In genomic region chr12:131223791-131224567, GRCh38 we compare ENCODE assay signal across 18 cellular contexts.
DNase-seq lines count a peak whose midpoint lies in the region; ATAC-seq, FAIRE-seq and TF ChIP-seq lines count a peak whose summit lies in the region.
"Had no signal": no experiment of that assay in that cellular context is flagged by ENCODE, and none has a peak within 500 bp of the region (broad histone marks: within the 10 kb centered on the region; RNA-seq: fewer than 3 reads in every experiment).

No MANE protein-coding gene starts in this region.

- H3K79me2 ChIP-seq in Loucy (ENCODE audit: insufficient read depth, low read length) = peaks cover 45% of the 10 kb centered on the region; the same call in 1 of the 2 replicates
- H3K79me2 ChIP-seq in H1 (ENCODE audit: control insufficient read depth in 1 of 2, insufficient read depth in 2 of 2, low read length in 2 of 2) = no peaks in the 10 kb centered on the region

- no peak overlapping the region for H2BK12ac ChIP-seq in H1 (ENCODE audit: low read depth, low read length)
- H2BK12ac ChIP-seq in neuronal stem cell (ENCODE audit: low read length) = no peak overlapping the region

- H2AFZ ChIP-seq in Loucy (ENCODE audit: low read length) (no peak overlapping the region), H1 (ENCODE audit: low read length) (no peak overlapping the region), neuronal stem cell (ENCODE audit: low read length) (no peak overlapping the region)

- no peak overlapping the region for H3K18ac ChIP-seq in H1 (ENCODE audit: extremely low read depth, low read length)
- H3K18ac ChIP-seq in neuronal stem cell (ENCODE audit: low read length) = peak overlapping the region; percentile 85

- no peak overlapping the region; the same call in 1 of the 2 replicates for H2BK5ac ChIP-seq in H1 (ENCODE audit: low read depth, low read length)
- H2BK5ac ChIP-seq in neuronal stem cell (ENCODE audit: low read length) = peak overlapping the region; percentile 75

- H3K4me1 ChIP-seq in Loucy (ENCODE audit: insufficient read depth, low read length, poor library complexity, severe bottlenecking) = peaks cover 69% of the 10 kb centered on the region
- H3K4me1 ChIP-seq in H1 (replicated peaks in 1 of 4; ENCODE audit: control insufficient read depth in 3 of 4, insufficient read depth in 4 of 4, low read length in 3 of 4) = peaks cover 0 to 17% (median 11%) of the 10 kb centered on the region in 4 experiments; a peak in 6 of 7 replicates
- peaks cover 16 to 22% of the 10 kb centered on the region in 2 donors for H3K4me1 ChIP-seq in neuronal stem cell (ENCODE audit: control insufficient read depth in 2 of 2, insufficient read depth in 1 of 2, low read depth in 1 of 2, low read length in 2 of 2)
- no peaks in the 10 kb centered on the region for H3K4me1 ChIP-seq in upper lobe of left lung
- H3K4me1 ChIP-seq: adrenal gland had no signal

- no peaks in the 10 kb centered on the region for H3K9me2 ChIP-seq in Loucy (replicated peaks; ENCODE audit: low read depth, low read length)

- POLR2A ChIA-PET in H1 (lab: Charles Lee; ENCODE audit: partially characterized antibody) = interaction anchor here (0.6 kb wide), 1 partner anchor 493 kb away, joined by 3 read pairs; no protein-coding TSS in a partner anchor

- H4K8ac ChIP-seq in H1 (ENCODE audit: extremely low read depth, insufficient read depth, low read length) (no peak overlapping the region), neuronal stem cell (ENCODE audit: low read depth, low read length) (no peak overlapping the region)

- peak overlapping the region; percentile 72; the same call in 1 of the 2 replicates for H2BK20ac ChIP-seq in H1 (ENCODE audit: low read length)

- no peak overlapping the region for H3K27ac ChIP-seq in H1 (ENCODE audit: low read depth, low read length)
- no peak overlapping the region for H3K27ac ChIP-seq in neuronal stem cell (replicated peaks; ENCODE audit: low read length)
- no peak overlapping the region for H3K27ac ChIP-seq in upper lobe of left lung
- H3K27ac ChIP-seq: adrenal gland had no signal

- H4K20me1 ChIP-seq in Loucy (ENCODE audit: insufficient read depth, low read length, poor library complexity, severe bottlenecking) = no peaks in the 10 kb centered on the region
- H4K20me1 ChIP-seq in H1 (replicated peaks in 1 of 2; ENCODE audit: control insufficient read depth in 1 of 2, insufficient read depth in 2 of 2, low read length in 2 of 2) = no peaks in the 10 kb centered on the region

- H3K4me2 ChIP-seq in Loucy (ENCODE audit: low read depth, low read length, poor library complexity, severe bottlenecking) (peak overlapping the region; percentile 90), H1 (ENCODE audit: insufficient read depth in 1 of 2, low read depth in 2 of 2, low read length in 2 of 2) (no peak overlapping the region), neuronal stem cell (ENCODE audit: insufficient read depth, low read length, poor library complexity, severe bottlenecking) (no peak overlapping the region)

- H3F3A ChIP-seq in Loucy (ENCODE audit: low read depth) = peaks cover 16% of the 10 kb centered on the region

- H2BK15ac ChIP-seq in H1 (ENCODE audit: low read length) = no peak overlapping the region
- H2BK15ac ChIP-seq in neuronal stem cell (ENCODE audit: low read length) = peak overlapping the region; percentile 97

- H3K9me3 ChIP-seq in Loucy (ENCODE audit: insufficient read depth, low read depth, low read length) (no peaks in the 10 kb centered on the region), H1 (ENCODE audit: insufficient read depth in 2 of 2, low read depth in 1 of 2, low read length in 1 of 2) (no peaks in the 10 kb centered on the region; a peak in 1 of 4 replicates), neuronal stem cell (replicated peaks in 1 of 2; ENCODE audit: control insufficient read depth in 2 of 2, insufficient read depth in 1 of 2, low read depth in 1 of 2, low read length in 2 of 2) (no peaks in the 10 kb centered on the region), upper lobe of left lung (no peaks in the 10 kb centered on the region)
- H3K9me3 ChIP-seq: adrenal gland had no signal

- H3K4me1 Mint-ChIP-seq in activated naive CD4-positive, alpha-beta T cell treated with anti-CD3 and anti-CD28 coated beads, Interleukin-2, amount 10 ng/mL, durations not matched to agents 7 days and 5 days = peaks cover 7% of the 10 kb centered on the region

- 75% methylated on average over 20 of the region's 21 CpGs; no CpG with 5 or more reads in 1 of the 2 experiments for WGBS in H1 (ENCODE audit: extremely low coverage in 1 of 2, insufficient coverage in 1 of 2, insufficient read length in 1 of 2, insufficient replicate concordance in 2 of 2, low coverage in 1 of 2, low lambda C conversion rate in 2 of 2, missing lambda C conversion rate in 1 of 2), 2 experiments
- no CpG with 5 or more reads among the region's 21 CpGs for WGBS in neuronal stem cell (ENCODE audit: extremely low coverage in 2 of 2, insufficient read length in 2 of 2, insufficient replicate concordance in 1 of 2), 2 donors
- WGBS in upper lobe of left lung, 2 donors = 80 to 86% methylated on average over 14 to 21 of the region's 21 CpGs

- H3K36me3 ChIP-seq in Loucy (ENCODE audit: insufficient read depth, low read length) (no peaks in the 10 kb centered on the region), H1 (ENCODE audit: control insufficient read depth in 2 of 4, insufficient read depth in 4 of 4, low read length in 3 of 4) (no peaks in the 10 kb centered on the region), neuronal stem cell (replicated peaks in 1 of 2; ENCODE audit: control insufficient read depth in 2 of 2, insufficient read depth in 2 of 2, low read length in 2 of 2) (no peaks in the 10 kb centered on the region), upper lobe of left lung (no peaks in the 10 kb centered on the region)
- H3K36me3 ChIP-seq: adrenal gland had no signal

- H2AK5ac ChIP-seq in H1 (ENCODE audit: low read depth, low read length) (no peak overlapping the region), neuronal stem cell (ENCODE audit: low read depth, low read length) (peak overlapping the region; percentile 99)

- peak; percentile 47 for DNase-seq in DMS53 (lab: John Stamatoyannopoulos, UW)
- no peak for DNase-seq in DMS53 treated with DMSO at 0.1 percent for 48 hours (lab: John Stamatoyannopoulos, UW; ENCODE audit: unreplicated experiment)
- DNase-seq in H1 (ENCODE audit: low read depth in 1 of 2, low spot score in 2 of 2) = peak; percentile 80 to 85
- no peak for DNase-seq in neuronal stem cell (ENCODE audit: low spot score)
- no peak for DNase-seq in upper lobe of left lung
- DNase-seq in activated naive CD4-positive, alpha-beta T cell treated with anti-CD3 and anti-CD28 coated beads, Interleukin-2, amount 10 ng/mL, durations not matched to agents 7 days and 5 days = no peak
- DNase-seq: 8988T; activated T-cell treated with anti-CD3 and anti-CD28 coated beads, Interleukin-2, amount 50 U/mL, for 1 hour; adrenal gland; MM.1S; NCI-H2081 treated with DMSO at 0.1 percent for 48 hours; nephron progenitor cell; T-helper 2 cell had no signal

- no peak overlapping the region for H3K27ac Mint-ChIP-seq in activated naive CD4-positive, alpha-beta T cell treated with anti-CD3 and anti-CD28 coated beads, Interleukin-2, amount 10 ng/mL, durations not matched to agents 7 days and 5 days
- H3K27ac Mint-ChIP-seq: nephron progenitor cell had no signal

- no peak overlapping the region for H3K4ac ChIP-seq in H1 (replicated peaks; ENCODE audit: insufficient read length, low read depth, low read length)
- H3K4ac ChIP-seq in neuronal stem cell (ENCODE audit: low read length) = peak overlapping the region; percentile 17

- H3K4me3 Mint-ChIP-seq in activated naive CD4-positive, alpha-beta T cell treated with anti-CD3 and anti-CD28 coated beads, Interleukin-2, amount 10 ng/mL, durations not matched to agents 7 days and 5 days = no peak overlapping the region
- H3K4me3 Mint-ChIP-seq: CD14-positive monocyte; central memory CD8-positive, alpha-beta T cell; nephron progenitor cell had no signal

- H3K56ac ChIP-seq in H1 (replicated peaks; ENCODE audit: insufficient read length, low read depth, low read length) = no peak overlapping the region

- no peak overlapping the region for H3K23ac ChIP-seq in H1 (ENCODE audit: insufficient read length)
- peak overlapping the region; percentile 73 for H3K23ac ChIP-seq in neuronal stem cell (ENCODE audit: low read depth, low read length, poor library complexity)

- ATAC-seq in upper lobe of left lung (ENCODE audit: low FRiP score in 2 of 2) (no peak), GM19452 (IDR thresholded peaks at IDR 0.05; ENCODE audit: unreplicated experiment) (no peak)

- peaks cover 17% of the 10 kb centered on the region for H3K27me3 Mint-ChIP-seq in activated naive CD4-positive, alpha-beta T cell treated with anti-CD3 and anti-CD28 coated beads, Interleukin-2, amount 10 ng/mL, durations not matched to agents 7 days and 5 days

- peak; percentile 34 to 55 for TF ChIP-seq RAD21 in H1 (IDR thresholded peaks at IDR 0.05 in 1 of 2, conservative IDR thresholded peaks at IDR 0.05 in 1 of 2; ENCODE audit: low read depth in 2 of 2, low read length in 2 of 2)

- FAIRE-seq in H1 (lab: Jason Lieb, UNC) = no peak

- TF ChIP-seq POLR2A in H1 (IDR thresholded peaks at IDR 0.05; ENCODE audit: control extremely low read depth in 1 of 2, low read depth in 2 of 2, low read length in 2 of 2) (no peak), upper lobe of left lung (IDR thresholded peaks at IDR 0.05) (no peak)

- no peaks in the 10 kb centered on the region for H3K9me3 Mint-ChIP-seq in activated naive CD4-positive, alpha-beta T cell treated with anti-CD3 and anti-CD28 coated beads, Interleukin-2, amount 10 ng/mL, durations not matched to agents 7 days and 5 days
- H3K9me3 Mint-ChIP-seq: central memory CD8-positive, alpha-beta T cell; nephron progenitor cell had no signal

- H4K5ac ChIP-seq in H1 (ENCODE audit: insufficient read length, low read depth, low read length) = no peak overlapping the region

- no peaks in the 10 kb centered on the region for H3K27me3 ChIP-seq in Loucy (ENCODE audit: insufficient read depth, low read length, poor library complexity, severe bottlenecking)
- no peaks in the 10 kb centered on the region for H3K27me3 ChIP-seq in H1 (replicated peaks in 1 of 4; ENCODE audit: control insufficient read depth in 3 of 4, extremely low read depth in 1 of 4, insufficient read depth in 3 of 4, low read length in 3 of 4)
- H3K27me3 ChIP-seq in neuronal stem cell (ENCODE audit: control insufficient read depth in 3 of 3, insufficient read depth in 3 of 3, low read depth in 1 of 3, low read length in 3 of 3) = no peaks in the 10 kb centered on the region
- H3K27me3 ChIP-seq in upper lobe of left lung = no peaks in the 10 kb centered on the region

- H2BK120ac ChIP-seq in H1 (replicated peaks; ENCODE audit: low read depth, low read length) = no peak overlapping the region
- peak overlapping the region; percentile 94 for H2BK120ac ChIP-seq in neuronal stem cell (ENCODE audit: low read depth, low read length)

- no peak for TF ChIP-seq CTCF in Loucy (conservative IDR thresholded peaks at IDR 0.05; ENCODE audit: low read length)
- TF ChIP-seq CTCF in H1 (IDR thresholded peaks at IDR 0.05; ENCODE audit: control extremely low read depth in 1 of 3, insufficient read depth in 1 of 3, low read depth in 1 of 3, low read length in 3 of 3) = peak; percentile 21 to 35 (median 27); a peak in 3 of 4 replicates
- no peak for TF ChIP-seq CTCF in upper lobe of left lung (IDR thresholded peaks at IDR 0.05)

- no peak for TF ChIP-seq EP300 in H1 (IDR thresholded peaks at IDR 0.05; ENCODE audit: borderline replicate concordance in 1 of 2, low read depth in 2 of 2, low read length in 2 of 2)
- TF ChIP-seq EP300 in upper lobe of left lung (IDR thresholded peaks at IDR 0.05) = no peak

- peak overlapping the region; percentile 89 for H3K9ac ChIP-seq in Loucy (ENCODE audit: low read depth, low read length, poor library complexity, severe bottlenecking)
- no peak overlapping the region for H3K9ac ChIP-seq in H1 (replicated peaks in 1 of 4; ENCODE audit: extremely low read depth in 1 of 4, low read depth in 3 of 4, low read length in 3 of 4)
- no peak overlapping the region for H3K9ac ChIP-seq in neuronal stem cell (ENCODE audit: low read depth, low read length, poor library complexity)

- CTCF ChIA-PET in H1 (lab: Charles Lee; ENCODE audit: partially characterized antibody) = interaction anchor here (0.6 to 1.4 kb wide), 6 partner anchors 13 to 239 kb away, joined by 3 to 7 read pairs (median 3); no protein-coding TSS in a partner anchor
- CTCF ChIA-PET in activated naive CD4-positive, alpha-beta T cell treated with anti-CD3 and anti-CD28 coated beads, Interleukin-2, amount 10 ng/mL, durations not matched to agents 7 days and 5 days (lab: Charles Lee) = no interaction called here

- H4K91ac ChIP-seq in H1 (replicated peaks; ENCODE audit: insufficient read length, low read length) (no peak overlapping the region), neuronal stem cell (ENCODE audit: low read depth, low read length, poor library complexity) (peak overlapping the region; percentile 22)

- no peaks in the 10 kb centered on the region for H3K23me2 ChIP-seq in H1 (ENCODE audit: low read depth, low read length)

- no peak overlapping the region for H3K14ac ChIP-seq in H1 (ENCODE audit: insufficient read length)
- no peak overlapping the region for H3K14ac ChIP-seq in neuronal stem cell (ENCODE audit: low read length)

- H3K79me1 ChIP-seq in H1 (ENCODE audit: low read depth, low read length) (no peaks in the 10 kb centered on the region), neuronal stem cell (ENCODE audit: low read depth, low read length) (peaks cover 1% of the 10 kb centered on the region)

- no peaks in the 10 kb centered on the region for H3K36me3 Mint-ChIP-seq in activated naive CD4-positive, alpha-beta T cell treated with anti-CD3 and anti-CD28 coated beads, Interleukin-2, amount 10 ng/mL, durations not matched to agents 7 days and 5 days
- H3K36me3 Mint-ChIP-seq: CD14-positive monocyte had no signal

- no peak overlapping the region for H3K4me3 ChIP-seq in Loucy (ENCODE audit: low read length, poor library complexity, severe bottlenecking)
- H3K4me3 ChIP-seq in H1 (ENCODE audit: extremely low read depth in 1 of 4, insufficient read depth in 2 of 4, low read depth in 3 of 4, low read length in 4 of 4) = no peak overlapping the region
- no peak overlapping the region for H3K4me3 ChIP-seq in neuronal stem cell (ENCODE audit: low read length in 2 of 2)
- no peak overlapping the region for H3K4me3 ChIP-seq in upper lobe of left lung
- H3K4me3 ChIP-seq: adrenal gland, lung had no signal

Comparison
In these comparisons a context has a peak if more than half of its experiments do, and no peak if none do; other contexts are left out.
1. DNase-seq: peak in DMS53 (single experiment) and H1 (2 of 2); none in DMS53 treated with DMSO at 0.1 percent for 48 hours (single experiment), neuronal stem cell (single experiment), upper lobe of left lung (0 of 2) and activated naive CD4-positive, alpha-beta T cell treated with anti-CD3 and anti-CD28 coated beads, Interleukin-2, amount 10 ng/mL, durations not matched to agents 7 days and 5 days (single experiment).
2. CTCF ChIP-seq: peak in H1 (3 of 3); none in Loucy (single experiment) and upper lobe of left lung (0 of 6).